8 cellular contexts compared by ENCODE assay signal in the genomic region with DNA sequence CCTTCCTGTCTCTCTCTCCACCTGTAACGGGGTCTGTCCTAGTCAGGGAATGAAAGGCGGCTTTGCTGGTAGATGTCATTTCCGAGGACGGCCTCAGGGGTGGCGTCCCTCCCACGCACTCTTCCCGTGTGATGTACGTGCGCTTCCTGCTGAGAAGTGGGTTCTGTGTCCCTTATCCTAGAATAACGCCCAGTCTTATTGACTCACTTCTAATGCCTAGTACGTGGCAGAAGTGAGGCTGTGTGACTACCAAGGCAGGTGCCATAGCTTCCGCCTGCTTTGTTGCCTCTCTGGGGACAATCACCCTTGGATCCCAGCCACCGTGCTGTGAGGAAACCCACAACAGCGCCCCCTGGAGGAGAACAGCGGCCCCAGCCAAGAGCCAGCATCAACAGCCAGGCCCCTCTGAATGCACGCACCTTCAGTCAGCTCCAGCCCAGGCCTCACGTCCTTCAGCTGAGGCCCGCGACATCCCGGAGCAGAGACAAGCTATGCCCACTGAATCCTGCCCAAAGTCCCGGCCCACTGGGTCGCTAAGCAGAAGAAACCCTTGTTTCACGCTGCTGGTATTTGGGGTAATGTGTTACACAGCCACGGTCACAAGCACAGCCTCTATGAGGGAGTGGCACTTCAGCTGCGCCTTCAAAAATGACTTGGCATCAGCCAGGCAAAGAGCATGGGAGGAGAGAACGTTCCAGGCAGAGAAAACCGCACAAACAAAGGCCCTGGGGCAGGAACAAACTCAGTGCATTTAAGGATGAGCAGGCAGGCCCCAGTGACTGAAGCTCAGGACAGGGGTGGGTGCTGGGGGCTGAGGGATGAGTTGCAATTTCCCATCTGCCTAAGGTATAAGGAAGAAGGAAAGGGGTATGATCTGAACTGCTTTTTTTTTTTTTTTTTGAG.
DNase-seq lines count a peak whose midpoint lies in the region; ATAC-seq, FAIRE-seq and TF ChIP-seq lines count a peak whose summit lies in the region.

No MANE protein-coding gene starts in this region.

- H3K27ac Mint-ChIP-seq in activated CD4-positive, alpha-beta memory T cell treated with anti-CD3 and anti-CD28 coated beads, Interleukin-2, amount 10 ng/mL, durations not matched to agents 7 days and 5 days = no peak overlapping the region

- peaks cover 3% of the 10 kb centered on the region for H3K9me3 Mint-ChIP-seq in activated CD4-positive, alpha-beta memory T cell treated with anti-CD3 and anti-CD28 coated beads, Interleukin-2, amount 10 ng/mL, durations not matched to agents 7 days and 5 days

- H3K9me3 ChIP-seq in pancreas = no peaks in the 10 kb centered on the region

- CTCF ChIA-PET in activated CD4-positive, alpha-beta memory T cell treated with anti-CD3 and anti-CD28 coated beads, Interleukin-2, amount 10 ng/mL, durations not matched to agents 7 days and 5 days (lab: Charles Lee) = interaction anchor here (1.2 kb wide), 2 partner anchors 10 to 278 kb away, joined by 3 to 4 read pairs; no protein-coding TSS in a partner anchor

- 57% methylated on average over 27 of the region's 27 CpGs for WGBS in pancreas, 2 donors

- no peaks in the 10 kb centered on the region for H3K27me3 ChIP-seq in pancreas

- DNase-seq in GM12864 (ENCODE audit: low read depth) (no peak), NCI-H1694 treated with DMSO at 0.1 percent for 48 hours (lab: John Stamatoyannopoulos, UW) (peak; percentile 34), epithelial cell of esophagus (ENCODE audit: low read depth) (no peak), pancreas (peak in 5 of 6 donors; percentile 19 to 78 (median 54)), foreskin melanocyte (no peak), T1000 (lab: John Stamatoyannopoulos, UW) (no peak)
- DNase-seq in activated CD4-positive, alpha-beta memory T cell treated with anti-CD3 and anti-CD28 coated beads, Interleukin-2, amount 10 ng/mL, durations not matched to agents 7 days and 5 days = peak; percentile 42

- POLR2A ChIA-PET in activated CD4-positive, alpha-beta memory T cell treated with anti-CD3 and anti-CD28 coated beads, Interleukin-2, amount 10 ng/mL, durations not matched to agents 7 days and 5 days (lab: Charles Lee) = no interaction called here

- H3K27me3 Mint-ChIP-seq in activated CD4-positive, alpha-beta memory T cell treated with anti-CD3 and anti-CD28 coated beads, Interleukin-2, amount 10 ng/mL, durations not matched to agents 7 days and 5 days = peaks cover 2% of the 10 kb centered on the region

- FAIRE-seq in pancreas (lab: Jason Lieb, UNC) = no peak

- intact Hi-C loops in pancreas (cut with DNase I) = no loop called here

- no peak overlapping the region for H3K27ac ChIP-seq in pancreas

- no peaks in the 10 kb centered on the region for H3K36me3 Mint-ChIP-seq in activated CD4-positive, alpha-beta memory T cell treated with anti-CD3 and anti-CD28 coated beads, Interleukin-2, amount 10 ng/mL, durations not matched to agents 7 days and 5 days (ENCODE audit: low read depth)

- no peak overlapping the region for H3K4me3 ChIP-seq in GM12864 (ENCODE audit: low read depth, low read length)
- H3K4me3 ChIP-seq in epithelial cell of esophagus (ENCODE audit: low read length) = no peak overlapping the region
- no peak overlapping the region for H3K4me3 ChIP-seq in pancreas

- H3K4me1 Mint-ChIP-seq in activated CD4-positive, alpha-beta memory T cell treated with anti-CD3 and anti-CD28 coated beads, Interleukin-2, amount 10 ng/mL, durations not matched to agents 7 days and 5 days = no peaks in the 10 kb centered on the region

- ATAC-seq in pancreas (peak; percentile 21 to 59 (median 50)), GM18511 (IDR thresholded peaks at IDR 0.05; ENCODE audit: unreplicated experiment) (no peak)

- no peaks in the 10 kb centered on the region for H3K4me1 ChIP-seq in pancreas

- TF ChIP-seq CTCF in GM12864 (IDR thresholded peaks at IDR 0.05; ENCODE audit: low read depth, low read length, missing control alignments) = peak; percentile 60
- TF ChIP-seq CTCF in epithelial cell of esophagus (IDR thresholded peaks at IDR 0.05; ENCODE audit: insufficient read depth, low read depth, low read length, missing control alignments) = peak; percentile 40
- TF ChIP-seq CTCF in pancreas (IDR thresholded peaks at IDR 0.05) = peak; percentile 26 to 41 (median 30)

- H3K4me3 Mint-ChIP-seq in activated CD4-positive, alpha-beta memory T cell treated with anti-CD3 and anti-CD28 coated beads, Interleukin-2, amount 10 ng/mL, durations not matched to agents 7 days and 5 days = no peak overlapping the region

- no peaks in the 10 kb centered on the region for H3K36me3 ChIP-seq in pancreas

Comparison
In these comparisons a context has a peak if more than half of its experiments do, and no peak if none do; other contexts are left out.
1. DNase-seq: peak in NCI-H1694 treated with DMSO at 0.1 percent for 48 hours (single experiment), activated CD4-positive, alpha-beta memory T cell treated with anti-CD3 and anti-CD28 coated beads, Interleukin-2, amount 10 ng/mL, durations not matched to agents 7 days and 5 days (single experiment) and pancreas (5 of 6); none in GM12864 (single experiment), epithelial cell of esophagus (single experiment), foreskin melanocyte (single experiment) and T1000 (single experiment).
2. Peak in every context shown above with its lines, with median percentiles within 50 percentile points of each other: CTCF ChIP-seq.